1 cellular context compared by ENCODE assay signal in the genomic region with DNA sequence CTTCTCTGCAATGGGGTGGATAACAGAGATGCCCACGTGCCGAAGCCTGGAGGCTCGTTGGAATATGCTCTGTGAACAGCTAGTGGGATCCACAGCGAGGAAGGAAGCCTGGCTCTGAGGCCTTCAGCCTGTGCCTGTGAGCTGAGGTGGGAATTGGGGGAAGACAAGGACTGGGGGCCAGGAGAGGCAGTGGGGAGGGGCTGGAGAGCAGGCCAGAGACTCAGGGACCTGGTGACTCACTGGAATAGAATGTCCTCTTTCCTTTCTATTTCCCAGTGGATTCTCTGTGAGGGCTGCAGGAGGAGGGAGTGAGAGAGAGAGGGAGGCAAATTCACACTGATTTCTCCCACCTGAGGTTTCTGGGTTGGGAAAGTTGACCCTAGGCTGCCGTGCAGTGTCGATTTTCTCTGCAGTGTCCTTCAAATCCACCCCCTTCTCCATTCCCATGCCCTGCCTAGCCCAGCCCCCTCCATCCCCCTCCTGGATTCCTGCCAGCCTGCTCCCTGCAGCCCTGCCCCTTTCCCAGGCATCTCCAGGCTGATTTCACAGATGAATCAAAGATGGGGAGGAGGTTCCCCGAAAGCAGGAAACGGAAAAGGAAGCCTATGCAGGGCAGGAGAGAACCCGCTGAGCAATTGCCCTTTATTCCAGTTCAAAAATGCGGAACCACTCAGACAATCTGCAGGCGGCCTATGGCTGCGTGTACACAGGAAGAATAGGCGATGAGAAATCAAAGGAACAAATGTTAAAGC.
TF ChIP-seq lines count a peak whose summit lies in the region.

No MANE protein-coding gene starts in this region.

TF ChIP-seq in K562, 482 proteins besides CTCF, POLR2A, EP300 and RAD21:
- TF ChIP-seq JUND (IDR thresholded peaks at IDR 0.05; ENCODE audit: borderline replicate concordance, low read depth, low read length) = peak; percentile 31; the same call in 1 of the 2 replicates
- TF ChIP-seq JUND (tag; IDR thresholded peaks at IDR 0.05; ENCODE audit: borderline replicate concordance, low read depth, low read length) = no peak
- TF ChIP-seq NFIC (IDR thresholded peaks at IDR 0.05) = peak; percentile 64
- no peak for TF ChIP-seq GATA2 (CRISPR knock-in tag; IDR thresholded peaks at IDR 0.05)
